ENCODE assay signal across 1 cellular context in the genomic region with DNA sequence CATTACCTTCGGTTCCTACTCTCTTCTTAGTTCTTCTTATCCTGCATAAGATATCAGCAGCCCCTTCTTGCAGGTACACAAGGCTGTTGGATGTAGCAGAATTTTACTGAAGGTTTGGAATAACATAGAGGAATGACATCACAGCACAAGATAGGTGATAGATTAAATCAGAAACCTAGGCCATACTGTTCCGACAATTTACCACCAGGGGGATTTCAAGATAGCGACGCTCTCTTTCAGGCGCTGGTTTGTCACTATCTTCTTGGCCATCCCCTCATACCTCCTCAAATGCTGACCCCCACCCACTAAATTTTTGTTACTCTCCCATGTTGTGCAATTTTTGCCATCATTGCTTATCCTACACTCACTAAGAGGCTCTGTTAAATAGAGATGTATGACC.
TF ChIP-seq lines count a peak whose summit lies in the region.

No MANE protein-coding gene starts in this region.

TF ChIP-seq in IMR-90, 13 proteins besides CTCF, POLR2A, EP300 and RAD21 (continued from another document):
- TF ChIP-seq MAZ (IDR thresholded peaks at IDR 0.05; ENCODE audit: borderline replicate concordance, low read depth, low read length), result no peak
- TF ChIP-seq MXI1 (IDR thresholded peaks at IDR 0.05; ENCODE audit: borderline replicate concordance, low read depth, low read length), result no peak
- TF ChIP-seq, protein P1, sequence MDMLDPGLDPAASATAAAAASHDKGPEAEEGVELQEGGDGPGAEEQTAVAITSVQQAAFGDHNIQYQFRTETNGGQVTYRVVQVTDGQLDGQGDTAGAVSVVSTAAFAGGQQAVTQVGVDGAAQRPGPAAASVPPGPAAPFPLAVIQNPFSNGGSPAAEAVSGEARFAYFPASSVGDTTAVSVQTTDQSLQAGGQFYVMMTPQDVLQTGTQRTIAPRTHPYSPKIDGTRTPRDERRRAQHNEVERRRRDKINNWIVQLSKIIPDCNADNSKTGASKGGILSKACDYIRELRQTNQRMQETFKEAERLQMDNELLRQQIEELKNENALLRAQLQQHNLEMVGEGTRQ (IDR thresholded peaks at IDR 0.05; ENCODE audit: low read depth, low read length), result no peak
- no peak for TF ChIP-seq RFX5 (IDR thresholded peaks at IDR 0.05; ENCODE audit: low read depth, low read length)
- TF ChIP-seq, protein P2, sequence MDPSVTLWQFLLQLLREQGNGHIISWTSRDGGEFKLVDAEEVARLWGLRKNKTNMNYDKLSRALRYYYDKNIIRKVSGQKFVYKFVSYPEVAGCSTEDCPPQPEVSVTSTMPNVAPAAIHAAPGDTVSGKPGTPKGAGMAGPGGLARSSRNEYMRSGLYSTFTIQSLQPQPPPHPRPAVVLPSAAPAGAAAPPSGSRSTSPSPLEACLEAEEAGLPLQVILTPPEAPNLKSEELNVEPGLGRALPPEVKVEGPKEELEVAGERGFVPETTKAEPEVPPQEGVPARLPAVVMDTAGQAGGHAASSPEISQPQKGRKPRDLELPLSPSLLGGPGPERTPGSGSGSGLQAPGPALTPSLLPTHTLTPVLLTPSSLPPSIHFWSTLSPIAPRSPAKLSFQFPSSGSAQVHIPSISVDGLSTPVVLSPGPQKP (IDR thresholded peaks at IDR 0.05; ENCODE audit: borderline replicate concordance, low read depth, low read length), result no peak
- TF ChIP-seq FOS (IDR thresholded peaks at IDR 0.05; ENCODE audit: low read depth, low read length), result no peak
- no peak for TF ChIP-seq SMC3 (IDR thresholded peaks at IDR 0.05; ENCODE audit: low read depth, low read length)
- no peak for TF ChIP-seq CHD1 (IDR thresholded peaks at IDR 0.05; ENCODE audit: low read depth, low read length)
- no peak for TF ChIP-seq RCOR1 (IDR thresholded peaks at IDR 0.05; ENCODE audit: insufficient replicate concordance, low read length)
